20 cellular contexts compared by ENCODE assay signal in the genomic region with DNA sequence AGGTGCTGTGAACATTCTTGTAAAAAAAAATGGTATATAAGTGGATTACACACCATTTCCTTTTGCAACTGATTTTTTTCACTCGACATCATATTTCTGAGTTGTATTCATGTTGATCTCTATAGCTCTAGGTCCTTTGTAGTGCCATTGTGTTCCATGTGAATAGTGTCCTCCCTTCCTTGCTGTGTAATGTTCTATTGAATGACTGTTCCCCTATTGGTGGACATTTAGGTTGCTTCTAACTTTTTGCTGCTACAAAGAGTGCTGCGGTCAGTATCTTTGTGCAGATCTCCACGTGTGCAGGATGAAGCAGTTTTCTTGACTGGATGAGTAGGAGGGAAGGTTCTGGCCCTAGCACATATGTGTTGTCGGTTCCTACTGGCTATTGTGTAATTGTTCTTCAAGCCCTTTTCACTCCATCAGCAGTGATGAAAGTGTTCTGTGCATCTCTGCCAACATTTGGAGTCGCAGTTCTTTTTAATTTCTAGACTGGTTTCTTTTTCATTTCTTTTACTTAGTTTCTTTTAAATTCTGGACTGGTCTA. TPM values are rescaled to one million over a fixed set of nuclear protein-coding genes. Genes with fewer than 3 reads are reported as not detected.
DNase-seq lines count a peak whose midpoint lies in the region; ATAC-seq and TF ChIP-seq lines count a peak whose summit lies in the region.
"Had no signal": no experiment of that assay in that cellular context is flagged by ENCODE, and none has a peak within 500 bp of the region (broad histone marks: within the 10 kb centered on the region; RNA-seq: fewer than 3 reads in every experiment).

No MANE protein-coding gene starts in this region.

- H3K27ac Mint-ChIP-seq in activated T-helper 17 cell treated with anti-CD3 and anti-CD28 coated beads, Interleukin-2, amount 50 U/mL, for 72 hours, result no peak overlapping the region
- H3K27ac Mint-ChIP-seq in nephron progenitor cell, result no peak overlapping the region
- H3K27ac Mint-ChIP-seq: activated CD4-positive, alpha-beta memory T cell treated with anti-CD3 and anti-CD28 coated beads for 36 hours had no signal

- ATAC-seq in heart right ventricle (peak in 5 of 8 donors; percentile 16 to 68 (median 28)), sciatic nerve (peak; percentile 85)
- no peak for ATAC-seq in activated T-helper 17 cell treated with anti-CD3 and anti-CD28 coated beads, Interleukin-2, amount 50 U/mL, for 72 hours (replicated peaks)

- no peaks in the 10 kb centered on the region for H3K9me3 Mint-ChIP-seq in activated T-helper 17 cell treated with anti-CD3 and anti-CD28 coated beads, Interleukin-2, amount 50 U/mL, for 72 hours
- no peaks in the 10 kb centered on the region for H3K9me3 Mint-ChIP-seq in nephron progenitor cell
- H3K9me3 Mint-ChIP-seq: activated CD4-positive, alpha-beta memory T cell treated with anti-CD3 and anti-CD28 coated beads for 36 hours had no signal

- H3K4me3 ChIP-seq in choroid plexus epithelial cell (ENCODE audit: low read depth, low read length) (no peak overlapping the region), heart right ventricle (no peak overlapping the region), vagina (no peak overlapping the region)
- H3K4me3 ChIP-seq: ovary, tibial artery had no signal

- peaks cover 19% of the 10 kb centered on the region for H3K27me3 Mint-ChIP-seq in activated T-helper 17 cell treated with anti-CD3 and anti-CD28 coated beads, Interleukin-2, amount 50 U/mL, for 72 hours
- peaks cover 2% of the 10 kb centered on the region for H3K27me3 Mint-ChIP-seq in nephron progenitor cell (ENCODE audit: low read depth, poor library complexity)

- no peak for TF ChIP-seq CTCF in choroid plexus epithelial cell (conservative IDR thresholded peaks at IDR 0.05; ENCODE audit: low read depth, low read length)
- TF ChIP-seq CTCF in heart right ventricle (IDR thresholded peaks at IDR 0.05), result no peak
- TF ChIP-seq CTCF in nephron progenitor cell (IDR thresholded peaks at IDR 0.05), result no peak
- no peak for TF ChIP-seq CTCF in vagina (IDR thresholded peaks at IDR 0.05)

- TF ChIP-seq POLR2A in vagina (IDR thresholded peaks at IDR 0.05), result no peak

- no peaks in the 10 kb centered on the region for H3K27me3 ChIP-seq in heart right ventricle
- H3K27me3 ChIP-seq in vagina, result no peaks in the 10 kb centered on the region
- H3K27me3 ChIP-seq: ovary, tibial artery had no signal

- H3K9me3 ChIP-seq in heart right ventricle (peaks cover 0 to 7% (median 0%) of the 10 kb centered on the region in 11 donors), vagina (no peaks in the 10 kb centered on the region)
- H3K9me3 ChIP-seq: ovary, SK-N-SH, tibial artery had no signal

- peak; percentile 55 for DNase-seq in GM03348 (ENCODE audit: low spot score)
- peak; percentile 67 for DNase-seq in choroid plexus epithelial cell (ENCODE audit: low read depth)
- DNase-seq in heart right ventricle, result no peak
- no peak for DNase-seq in sciatic nerve (ENCODE audit: low spot score)
- DNase-seq in nephron progenitor cell, result no peak
- no peak for DNase-seq in DMS 273 treated with DMSO at 0.1 percent for 48 hours (lab: John Stamatoyannopoulos, UW)
- no peak for DNase-seq in vagina (ENCODE audit: extremely low spot score in 2 of 2)
- DNase-seq: activated CD4-positive, alpha-beta memory T cell treated with anti-CD3 and anti-CD28 coated beads for 36 hours; amniotic stem cell; effector CD8-positive, alpha-beta T cell; islet precursor cell; mammary epithelial cell; NCI-H1436 treated with DMSO at 0.1 percent for 48 hours; NCI-H524 treated with DMSO at 0.1 percent for 48 hours; ovary; SK-N-SH; stimulated activated CD4-positive, alpha-beta T cell treated with anti-CD3 and anti-CD28 coated beads, Interleukin-1b, Interleukin-23, amount 100 ng/mL, for 48 hours; stimulated activated naive CD4-positive, alpha-beta T cell treated with Interleukin-2 at 50 U/mL for 16 hours; tibial artery had no signal

- no peak overlapping the region for H3K4me3 Mint-ChIP-seq in activated T-helper 17 cell treated with anti-CD3 and anti-CD28 coated beads, Interleukin-2, amount 50 U/mL, for 72 hours
- H3K4me3 Mint-ChIP-seq in nephron progenitor cell, result no peak overlapping the region
- H3K4me3 Mint-ChIP-seq: activated CD4-positive, alpha-beta memory T cell treated with anti-CD3 and anti-CD28 coated beads for 36 hours had no signal

- H3K36me3 ChIP-seq in heart right ventricle (peaks cover 0 to 15% (median 0%) of the 10 kb centered on the region in 9 donors), vagina (no peaks in the 10 kb centered on the region)
- H3K36me3 ChIP-seq: ovary, tibial artery had no signal

- H3K36me3 Mint-ChIP-seq in activated T-helper 17 cell treated with anti-CD3 and anti-CD28 coated beads, Interleukin-2, amount 50 U/mL, for 72 hours (ENCODE audit: low read depth), result no peaks in the 10 kb centered on the region
- H3K36me3 Mint-ChIP-seq in nephron progenitor cell (ENCODE audit: low read depth), result peaks cover 54% of the 10 kb centered on the region
- H3K36me3 Mint-ChIP-seq: activated CD4-positive, alpha-beta memory T cell treated with anti-CD3 and anti-CD28 coated beads for 36 hours had no signal

- H3K27ac ChIP-seq in heart right ventricle, result peak overlapping the region in 1 of 10 donors; percentile 5
- H3K27ac ChIP-seq in vagina, result no peak overlapping the region
- H3K27ac ChIP-seq: ovary, tibial artery had no signal

- H3K4me1 Mint-ChIP-seq in activated T-helper 17 cell treated with anti-CD3 and anti-CD28 coated beads, Interleukin-2, amount 50 U/mL, for 72 hours, result no peaks in the 10 kb centered on the region
- peaks cover 52% of the 10 kb centered on the region for H3K4me1 Mint-ChIP-seq in nephron progenitor cell

- intact Hi-C loops in heart right ventricle (cut with DNase I) (loop anchor here in 1 of 10 donors (1.0 kb wide), 1 partner anchor 13 kb away; no protein-coding TSS in a partner anchor), sciatic nerve (cut with DNase I) (no loop called here), vagina (cut with DNase I) (no loop called here)

- H3K4me1 ChIP-seq in heart right ventricle, result peaks cover 22 to 79% (median 58%) of the 10 kb centered on the region in 9 donors
- H3K4me1 ChIP-seq in vagina, result peaks cover 26% of the 10 kb centered on the region

- WGBS in heart right ventricle, 2 donors, result 35 to 37% methylated on average over 5 of the region's 5 CpGs

RNA-seq across cellular contexts. Expression of a gene that starts 20.2 kb away (rescaled TPM):
- total RNA-seq in heart right ventricle (10 to 100 TPM; 48.1 to 71.1 (median 56.5) TPM), sciatic nerve (70.7 TPM), vagina (38.8 TPM)
- polyA plus RNA-seq in heart right ventricle, result 10 to 100 TPM; 18.1 to 36.5 TPM
- total RNA-seq in activated T-helper 17 cell treated with anti-CD3 and anti-CD28 coated beads, Interleukin-2, amount 50 U/mL, for 72 hours, result under 1 TPM in 1 of 2 donors, not detected in 1; 0.09 TPM
- total RNA-seq: activated CD4-positive, alpha-beta memory T cell treated with anti-CD3 and anti-CD28 coated beads for 36 hours had no signal

Comparison
In these comparisons a context has a peak if more than half of its experiments do, and no peak if none do; other contexts are left out.
1. DNase-seq: peak in GM03348 (single experiment) and choroid plexus epithelial cell (single experiment); none in heart right ventricle (0 of 2), sciatic nerve (single experiment), nephron progenitor cell (single experiment), DMS 273 treated with DMSO at 0.1 percent for 48 hours (single experiment) and vagina (0 of 2).
2. RNA of a gene that starts 20.2 kb away (total RNA-seq): 70.7 TPM in sciatic nerve (single experiment), 48.1 to 71.1 TPM in heart right ventricle and 38.8 TPM in vagina (single experiment); 0.09 TPM in activated T-helper 17 cell treated with anti-CD3 and anti-CD28 coated beads, Interleukin-2, amount 50 U/mL, for 72 hours; every median in the first group is over 10 times any median in the second.